8 cellular contexts compared by ENCODE assay signal in the genomic region with DNA sequence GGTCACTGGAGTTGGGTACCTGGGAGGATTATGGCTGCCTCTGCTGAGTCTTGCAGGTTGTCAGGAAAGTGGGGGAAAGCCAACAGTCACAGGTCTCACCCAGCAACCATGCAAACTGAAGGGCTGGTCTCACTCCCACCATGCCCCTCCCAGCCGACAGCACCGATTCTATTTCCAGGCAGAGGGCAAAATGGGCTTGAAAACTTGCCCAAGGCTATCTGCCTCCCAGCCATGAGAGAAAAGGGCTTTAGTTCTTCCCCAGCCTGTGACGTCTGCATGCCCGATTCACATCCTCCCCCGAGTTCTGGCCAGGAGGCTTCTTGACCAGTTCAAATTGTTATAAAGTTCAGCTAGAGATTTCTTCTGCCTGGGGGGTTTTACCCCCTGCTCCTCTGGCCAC. TPM values are rescaled to one million over a fixed set of nuclear protein-coding genes. Genes with fewer than 3 reads are reported as not detected.
"Had no signal": no experiment of that assay in that cellular context is flagged by ENCODE, and none has a peak within 500 bp of the region (broad histone marks: within the 10 kb centered on the region; RNA-seq: fewer than 3 reads in every experiment).

No MANE protein-coding gene starts in this region.

- H3K4me2 ChIP-seq: KMS-11 had no signal

- H2AFZ ChIP-seq: GM23248 had no signal

- H3K27ac ChIP-seq: GM23248, KMS-11 had no signal

- H3K4me3 Mint-ChIP-seq: H9 had no signal

- H3K4me3 ChIP-seq: GM23248 had no signal

- DNase-seq: GM23248, H9, HCEC 1CT, IMR-90, KBM-7 had no signal

- H3K9ac ChIP-seq: GM23248, KMS-11 had no signal

RNA-seq across cellular contexts. Expression of gene TAS2R30, which starts 9.9 kb away (rescaled TPM):
- polyA plus RNA-seq: GM23248 had no signal

RNA-seq across cellular contexts. Expression of gene TAS2R42, which starts 42.4 kb away (rescaled TPM):
- total RNA-seq: GM23248, H1, H9, HT-29, IMR-90 had no signal
- polyA plus RNA-seq: GM23248, H1, IMR-90 had no signal

RNA-seq across cellular contexts. Expression of gene TAS2R43, which starts 52.2 kb away (rescaled TPM):
- total RNA-seq: GM23248, H1 had no signal
- polyA plus RNA-seq: GM23248, IMR-90 had no signal
